Comparison of ENCODE assay signal across 21 cellular contexts in the genomic region with DNA sequence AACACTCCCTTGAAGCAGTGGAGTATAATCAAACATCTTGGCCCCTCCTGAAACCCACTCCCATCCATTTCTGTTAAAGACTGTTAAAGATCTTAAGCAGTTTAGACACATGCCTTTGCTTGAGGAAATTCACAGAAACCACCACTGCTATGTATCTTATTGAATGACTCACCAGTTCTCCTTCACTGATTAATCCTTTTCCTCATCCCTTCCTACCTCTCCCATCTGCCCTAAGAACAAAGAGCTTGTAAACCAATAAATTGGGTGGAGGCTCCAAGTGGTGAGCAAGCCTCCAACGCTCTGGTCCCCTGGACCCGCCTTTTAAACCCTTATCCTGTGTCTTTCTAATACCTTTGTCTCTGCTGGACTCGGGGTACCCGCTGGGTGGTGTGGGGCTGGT.
A peak's percentile ranks its signal among the peaks of the same experiment; 100 is the strongest.
DNase-seq lines count a peak whose midpoint lies in the region; ATAC-seq and TF ChIP-seq lines count a peak whose summit lies in the region.
"Had no signal": no experiment of that assay in that cellular context is flagged by ENCODE, and none has a peak within 500 bp of the region (broad histone marks: within the 10 kb centered on the region; RNA-seq: fewer than 3 reads in every experiment).

No MANE protein-coding gene starts in this region.

- no peak for ATAC-seq in right cardiac atrium
- ATAC-seq: lower lobe of right lung had no signal

- no peaks in the 10 kb centered on the region for H3K36me3 ChIP-seq in neural progenitor cell
- H3K36me3 ChIP-seq: esophagus squamous epithelium, lower lobe of right lung, right atrium auricular region had no signal

- intact Hi-C loops in right cardiac atrium (cut with DNase I) = no loop called here

- no peaks in the 10 kb centered on the region for H3K79me2 ChIP-seq in neural progenitor cell (ENCODE audit: low read depth)

- H3K4me1 ChIP-seq in neural progenitor cell (peaks cover 17% of the 10 kb centered on the region), right cardiac atrium (ENCODE audit: control insufficient read depth, insufficient read depth, low read length) (no peaks in the 10 kb centered on the region)
- H3K4me1 ChIP-seq: esophagus squamous epithelium, lower lobe of right lung, right atrium auricular region had no signal

- no peaks in the 10 kb centered on the region for H4K20me1 ChIP-seq in neural progenitor cell (ENCODE audit: low read depth)

- H3K4me3 Mint-ChIP-seq in neural progenitor cell = no peak overlapping the region
- H3K4me3 Mint-ChIP-seq: activated naive CD8-positive, alpha-beta T cell treated with anti-CD3 and anti-CD28 coated beads for 36 hours had no signal

- no peaks in the 10 kb centered on the region for H3K27me3 ChIP-seq in neural progenitor cell
- no peaks in the 10 kb centered on the region for H3K27me3 ChIP-seq in right cardiac atrium (ENCODE audit: control insufficient read depth, insufficient read depth)
- H3K27me3 ChIP-seq: esophagus squamous epithelium, right atrium auricular region had no signal

- H3K27ac Mint-ChIP-seq in neural progenitor cell = no peak overlapping the region
- H3K27ac Mint-ChIP-seq: activated naive CD8-positive, alpha-beta T cell treated with anti-CD3 and anti-CD28 coated beads for 36 hours had no signal

- no peak overlapping the region for H2AFZ ChIP-seq in neural progenitor cell (replicated peaks)

- peaks cover 20% of the 10 kb centered on the region for H3K4me1 Mint-ChIP-seq in neural progenitor cell
- H3K4me1 Mint-ChIP-seq: activated naive CD8-positive, alpha-beta T cell treated with anti-CD3 and anti-CD28 coated beads for 36 hours had no signal

- H3K27me3 Mint-ChIP-seq in neural progenitor cell (ENCODE audit: insufficient read depth, low read depth) = peaks cover 5% of the 10 kb centered on the region
- H3K27me3 Mint-ChIP-seq: activated naive CD8-positive, alpha-beta T cell treated with anti-CD3 and anti-CD28 coated beads for 36 hours had no signal

- DNase-seq in EH (ENCODE audit: low read depth) (peak; percentile 37), LoVo (ENCODE audit: low spot score) (peak; percentile 5), epithelial cell of esophagus (ENCODE audit: low read depth) (peak; percentile 41), neural progenitor cell (ENCODE audit: low spot score) (peak; percentile 9), COLO668 (lab: John Stamatoyannopoulos, UW; ENCODE audit: unreplicated experiment) (no peak), pons (ENCODE audit: low spot score) (no peak), amniotic stem cell (lab: John Stamatoyannopoulos, UW) (no peak), right cardiac atrium (no peak)
- DNase-seq: activated CD4-positive, CD25-positive, alpha-beta regulatory T cell treated with anti-CD3 and anti-CD28 coated beads, Interleukin-2, amount 50 U/mL, for 72 hours; activated naive CD8-positive, alpha-beta T cell treated with anti-CD3 and anti-CD28 coated beads for 36 hours; AML-193; esophagus squamous epithelium; lower lobe of right lung; NCI-H1694; NCI-H345; NK-92 treated with Interleukin-12 subunit alpha and Interleukin-12 subunit beta, amount 100 ng/mL, for 24 hours; occipital lobe; stimulated activated CD4-positive, alpha-beta T cell treated with anti-CD3 and anti-CD28 coated beads, Interleukin-15, amount 100 ng/mL, for 24 hours; T1000 had no signal

- H3K9ac ChIP-seq in neural progenitor cell = no peak overlapping the region

- H3K27ac ChIP-seq in neural progenitor cell (peak overlapping the region; percentile 40), right cardiac atrium (ENCODE audit: low read length) (no peak overlapping the region)
- H3K27ac ChIP-seq: esophagus squamous epithelium, lower lobe of right lung, right atrium auricular region, RWPE1 had no signal

- H3K9me3 Mint-ChIP-seq in neural progenitor cell = peaks cover 8% of the 10 kb centered on the region

- H3K4me3 ChIP-seq in epithelial cell of esophagus (ENCODE audit: low read length) (no peak overlapping the region), neural progenitor cell (no peak overlapping the region), right cardiac atrium (ENCODE audit: low read length) (no peak overlapping the region)
- H3K4me3 ChIP-seq: esophagus squamous epithelium, lower lobe of right lung, right atrium auricular region had no signal

- no peaks in the 10 kb centered on the region for H3K9me3 ChIP-seq in neural progenitor cell (ENCODE audit: low read depth)
- H3K9me3 ChIP-seq in right cardiac atrium (ENCODE audit: control insufficient read depth, low read length) = no peaks in the 10 kb centered on the region
- H3K9me3 ChIP-seq: esophagus squamous epithelium, lower lobe of right lung had no signal

- TF ChIP-seq CTCF in epithelial cell of esophagus (IDR thresholded peaks at IDR 0.05; ENCODE audit: insufficient read depth, low read depth, low read length, missing control alignments) (no peak), neural progenitor cell (IDR thresholded peaks at IDR 0.05) (no peak)

- no peaks in the 10 kb centered on the region for H3F3A ChIP-seq in neural progenitor cell (ENCODE audit: low read depth)

- no peak overlapping the region for H3K4me2 ChIP-seq in neural progenitor cell

- WGBS in right cardiac atrium = 87% methylated on average over 4 of the region's 4 CpGs

- H3K36me3 Mint-ChIP-seq in neural progenitor cell = no peaks in the 10 kb centered on the region
- H3K36me3 Mint-ChIP-seq: activated naive CD8-positive, alpha-beta T cell treated with anti-CD3 and anti-CD28 coated beads for 36 hours had no signal

Comparison
In these comparisons a context has a peak if more than half of its experiments do, and no peak if none do; other contexts are left out.
1. DNase-seq: peak in EH (single experiment), LoVo (single experiment), epithelial cell of esophagus (single experiment) and neural progenitor cell (single experiment); none in COLO668 (single experiment), pons (single experiment), amniotic stem cell (single experiment) and right cardiac atrium (0 of 3).